8 cellular contexts compared by ENCODE assay signal in genomic region chr1:30824736-30825429, GRCh38.
A peak's percentile ranks its signal among the peaks of the same experiment; 100 is the strongest.
DNase-seq lines count a peak whose midpoint lies in the region; ATAC-seq and TF ChIP-seq lines count a peak whose summit lies in the region.

No MANE protein-coding gene starts in this region.

- no peak for ATAC-seq in Right ventricle myocardium inferior
- ATAC-seq in memory B cell (ENCODE audit: low read depth), result no peak
- ATAC-seq in upper lobe of left lung (ENCODE audit: low FRiP score in 2 of 2), result no peak

- H3K27ac Mint-ChIP-seq in memory B cell, result no peak overlapping the region

- H3K9me3 ChIP-seq in left ventricle myocardium inferior (replicated peaks) (no peaks in the 10 kb centered on the region), upper lobe of left lung (no peaks in the 10 kb centered on the region)

- 18 to 20% methylated on average over 11 to 12 of the region's 12 CpGs for WGBS in upper lobe of left lung, 2 donors

- TF ChIP-seq POLR2A in upper lobe of left lung (IDR thresholded peaks at IDR 0.05), result no peak

- no peaks in the 10 kb centered on the region for H3K27me3 ChIP-seq in left ventricle myocardium inferior (ENCODE audit: low read depth)
- no peaks in the 10 kb centered on the region for H3K27me3 ChIP-seq in upper lobe of left lung

- TF ChIP-seq CTCF in left ventricle myocardium inferior (IDR thresholded peaks at IDR 0.05; ENCODE audit: borderline replicate concordance), result no peak
- no peak for TF ChIP-seq CTCF in astrocyte of the cerebellum (IDR thresholded peaks at IDR 0.05; ENCODE audit: low read depth, low read length, missing control alignments)
- TF ChIP-seq CTCF in upper lobe of left lung (IDR thresholded peaks at IDR 0.05), result no peak

- DNase-seq in left ventricle myocardium inferior, result no peak
- no peak for DNase-seq in Right ventricle myocardium inferior (ENCODE audit: missing footprints)
- DNase-seq in astrocyte of the cerebellum (ENCODE audit: low read depth), result no peak
- DNase-seq in memory B cell (ENCODE audit: low spot score in 2 of 2), result no peak
- DNase-seq in upper lobe of left lung, result no peak
- DNase-seq in head of caudate nucleus, result no peak
- DNase-seq in D341Med (ENCODE audit: low spot score), result no peak
- DNase-seq in HT-29 (ENCODE audit: low spot score), result no peak

- H3K4me1 Mint-ChIP-seq in memory B cell, result peaks cover 14% of the 10 kb centered on the region

- peak overlapping the region; percentile 97 for H3K27ac ChIP-seq in left ventricle myocardium inferior (replicated peaks)
- peak overlapping the region; percentile 85 to 93 (median 89) for H3K27ac ChIP-seq in upper lobe of left lung

- no peaks in the 10 kb centered on the region for H3K9me3 Mint-ChIP-seq in memory B cell

- peak overlapping the region; percentile 66 for H3K4me3 ChIP-seq in left ventricle myocardium inferior
- H3K4me3 ChIP-seq in astrocyte of the cerebellum (ENCODE audit: low read depth, low read length), result peak overlapping the region; percentile 41
- peak overlapping the region in 3 of 4 donors; percentile 33 to 42 (median 35) for H3K4me3 ChIP-seq in upper lobe of left lung

- H3K4me1 ChIP-seq in left ventricle myocardium inferior, result peaks cover 23% of the 10 kb centered on the region
- H3K4me1 ChIP-seq in upper lobe of left lung, result peaks cover 15 to 25% (median 18%) of the 10 kb centered on the region in 4 donors

- H3K27me3 Mint-ChIP-seq in memory B cell, result peaks cover 40% of the 10 kb centered on the region

- in situ Hi-C loops in astrocyte of the cerebellum (cut with HindIII; ENCODE audit: low sequenced_read_pairs), result loop anchor here (5.0 to 25.0 kb wide), 2 partner anchors 42 to 337 kb away; no protein-coding TSS in a partner anchor

- intact Hi-C loops in left ventricle myocardium inferior (cut with micrococcal nuclease), result no loop called here
- intact Hi-C loops in Right ventricle myocardium inferior (cut with DNase I), result no loop called here
- intact Hi-C loops in head of caudate nucleus (cut with DNase I), result no loop called here

- H3K36me3 ChIP-seq in left ventricle myocardium inferior (no peaks in the 10 kb centered on the region), upper lobe of left lung (no peaks in the 10 kb centered on the region)

- H3K4me3 Mint-ChIP-seq in memory B cell, result peak overlapping the region; percentile 43

- no peak for TF ChIP-seq EP300 in upper lobe of left lung (IDR thresholded peaks at IDR 0.05)

- no peaks in the 10 kb centered on the region for H3K36me3 Mint-ChIP-seq in memory B cell
